Comparison of ENCODE assay signal across 5 cellular contexts in the genomic region with DNA sequence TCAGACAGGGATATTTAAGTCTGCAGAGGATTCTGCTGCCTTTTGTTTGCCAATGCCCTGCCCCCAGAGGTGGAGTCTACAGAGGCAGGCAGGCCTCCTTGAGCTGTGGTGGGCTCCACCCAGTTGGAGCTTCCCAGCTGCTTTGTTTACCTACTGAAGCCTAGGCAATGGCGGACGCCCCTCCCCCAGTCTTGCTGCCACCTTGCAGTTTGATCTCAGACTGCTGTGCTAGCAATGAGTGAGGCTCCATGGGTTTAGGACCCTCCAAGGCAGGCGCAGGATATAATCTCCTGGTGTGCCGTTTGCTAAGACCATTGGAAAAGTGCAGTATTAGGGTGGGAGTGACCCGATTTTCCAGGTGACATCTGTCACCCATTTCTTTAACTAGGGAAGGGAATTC.
DNase-seq lines count a peak whose midpoint lies in the region.
"Not testable (repeated sequence)": the region's sequence is repeated elsewhere in the genome, so short reads cannot be mapped to it uniquely, and the experiment has no call there.

No MANE protein-coding gene starts in this region.

- not testable (repeated sequence) for H3K36me3 Mint-ChIP-seq in activated CD4-positive, alpha-beta T cell treated with anti-CD3 and anti-CD28 coated beads, Interleukin-2, amount 10 ng/mL, durations not matched to agents 24 days and 14 days (ENCODE audit: low read depth)

- H3K9me3 Mint-ChIP-seq in activated CD4-positive, alpha-beta T cell treated with anti-CD3 and anti-CD28 coated beads, Interleukin-2, amount 10 ng/mL, durations not matched to agents 24 days and 14 days, result not testable (repeated sequence)

- intact Hi-C loops in activated CD4-positive, alpha-beta T cell treated with anti-CD3 and anti-CD28 coated beads, Interleukin-2, amount 10 ng/mL, durations not matched to agents 24 days and 14 days (cut with micrococcal nuclease), result not testable (repeated sequence)

- H3K4me3 Mint-ChIP-seq in activated CD4-positive, alpha-beta T cell treated with anti-CD3 and anti-CD28 coated beads, Interleukin-2, amount 10 ng/mL, durations not matched to agents 24 days and 14 days, result not testable (repeated sequence)

- H3K4me1 Mint-ChIP-seq in activated CD4-positive, alpha-beta T cell treated with anti-CD3 and anti-CD28 coated beads, Interleukin-2, amount 10 ng/mL, durations not matched to agents 24 days and 14 days, result not testable (repeated sequence)

- H3K27me3 Mint-ChIP-seq in activated CD4-positive, alpha-beta T cell treated with anti-CD3 and anti-CD28 coated beads, Interleukin-2, amount 10 ng/mL, durations not matched to agents 24 days and 14 days, result peaks cover 28% of the 10 kb centered on the region

- not testable (repeated sequence) for H3K27ac Mint-ChIP-seq in activated CD4-positive, alpha-beta T cell treated with anti-CD3 and anti-CD28 coated beads, Interleukin-2, amount 10 ng/mL, durations not matched to agents 24 days and 14 days

- peak; percentile 87 for DNase-seq in DMS53 (lab: John Stamatoyannopoulos, UW)
- peak; percentile 72 for DNase-seq in HT-29 (ENCODE audit: low spot score)
- peak; percentile 49 for DNase-seq in NCI-H2029 (lab: John Stamatoyannopoulos, UW)
- DNase-seq in NCI-H82 (lab: John Stamatoyannopoulos, UW), result peak; percentile 23
- DNase-seq in activated CD4-positive, alpha-beta T cell treated with anti-CD3 and anti-CD28 coated beads, Interleukin-2, amount 10 ng/mL, durations not matched to agents 24 days and 14 days, result peak; percentile 43

Comparison
In these comparisons a context has a peak if more than half of its experiments do, and no peak if none do; other contexts are left out.
1. Peak in every context shown above with its lines: DNase-seq.
2. DNase-seq: peak in every context shown above with its lines; median percentile 87 in DMS53; 72 in HT-29; 49 in NCI-H2029; 43 in activated CD4-positive, alpha-beta T cell treated with anti-CD3 and anti-CD28 coated beads, Interleukin-2, amount 10 ng/mL, durations not matched to agents 24 days and 14 days; 23 in NCI-H82.